Comparison of ENCODE assay signal across 8 cellular contexts in the genomic region with DNA sequence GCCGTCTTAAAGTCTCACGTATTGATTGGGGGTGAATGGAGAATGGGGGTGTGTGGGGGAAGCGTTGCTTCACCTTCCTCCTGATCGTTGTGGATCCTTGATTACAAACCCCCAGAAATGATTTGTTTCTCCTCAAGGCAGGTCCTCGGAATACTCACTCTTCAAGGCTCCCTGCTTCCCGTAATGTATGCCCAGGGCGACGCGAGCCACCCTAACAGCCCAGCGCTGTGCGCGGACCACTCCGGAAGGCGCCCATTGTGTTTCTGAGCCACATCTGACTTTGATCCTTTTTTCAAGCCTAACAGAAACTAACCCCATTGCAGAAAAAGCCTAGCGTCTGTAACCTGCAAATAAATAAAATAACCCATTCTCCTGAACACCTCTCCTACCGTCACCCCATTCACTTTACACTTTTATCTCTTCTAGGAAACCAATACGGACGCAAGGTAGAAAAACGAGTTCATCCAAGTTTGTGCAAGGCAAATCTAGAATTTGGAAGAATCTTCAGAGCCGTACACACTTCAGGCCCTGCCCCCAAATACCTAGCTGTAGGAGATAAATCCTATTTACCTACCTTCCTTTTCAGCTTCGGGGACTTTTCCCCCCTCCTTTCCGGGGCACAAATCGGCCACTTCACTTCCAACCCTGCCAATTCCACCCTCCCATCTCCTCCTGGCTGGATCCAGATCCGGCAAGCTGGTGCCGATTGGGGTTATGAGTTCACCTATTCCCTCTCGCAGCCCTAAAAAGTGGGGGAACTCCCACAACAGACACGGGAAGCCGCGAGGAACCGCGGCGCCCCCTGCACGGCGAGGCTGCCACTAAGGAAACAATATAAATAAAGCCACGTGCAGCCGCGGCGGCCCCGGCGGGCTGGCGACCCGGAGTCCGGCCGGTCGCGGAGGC. TPM values are rescaled to one million over a fixed set of nuclear protein-coding genes. Genes with fewer than 3 reads are reported as not detected.
DNase-seq lines count a peak whose midpoint lies in the region; ATAC-seq and TF ChIP-seq lines count a peak whose summit lies in the region.

No MANE protein-coding gene starts in this region.

- peaks cover 33% of the 10 kb centered on the region for H3K27me3 Mint-ChIP-seq in activated CD4-positive, alpha-beta T cell treated with anti-CD3 and anti-CD28 coated beads for 36 hours
- H3K27me3 Mint-ChIP-seq in neural progenitor cell (ENCODE audit: insufficient read depth, low read depth): peaks cover 2% of the 10 kb centered on the region

- H3K27me3 ChIP-seq in esophagus (ENCODE audit: control insufficient read depth in 1 of 2, insufficient read depth in 2 of 2, low read length in 2 of 2) (peaks cover 0 to 17% of the 10 kb centered on the region in 2 donors), neural progenitor cell (peaks cover 19% of the 10 kb centered on the region)

- peaks cover 52% of the 10 kb centered on the region for H4K20me1 ChIP-seq in neural progenitor cell (ENCODE audit: low read depth)

- H3K4me2 ChIP-seq in neural progenitor cell: peak overlapping the region; percentile 86

- no peaks in the 10 kb centered on the region for H3K36me3 Mint-ChIP-seq in activated CD4-positive, alpha-beta T cell treated with anti-CD3 and anti-CD28 coated beads for 36 hours (ENCODE audit: low read depth)
- H3K36me3 Mint-ChIP-seq in neural progenitor cell: peaks cover 6% of the 10 kb centered on the region

- peak overlapping the region; percentile 54 to 68 for H3K4me3 ChIP-seq in esophagus (ENCODE audit: low read depth in 1 of 2, low read length in 2 of 2)
- H3K4me3 ChIP-seq in neural progenitor cell: peak overlapping the region; percentile 93

- no peaks in the 10 kb centered on the region for H3K4me1 Mint-ChIP-seq in activated CD4-positive, alpha-beta T cell treated with anti-CD3 and anti-CD28 coated beads for 36 hours
- H3K4me1 Mint-ChIP-seq in neural progenitor cell: peaks cover 47% of the 10 kb centered on the region

- POLR2A ChIA-PET in activated CD4-positive, alpha-beta T cell treated with anti-CD3 and anti-CD28 coated beads for 36 hours (lab: Charles Lee): no interaction called here
- POLR2A ChIA-PET in RWPE1 (lab: Yijun Ruan, JAX; ENCODE audit: low non-redundant PET): no interaction called here

- H3K4me1 ChIP-seq in esophagus (ENCODE audit: control insufficient read depth in 2 of 2, insufficient read depth in 2 of 2, low read length in 1 of 2): no peaks in the 10 kb centered on the region
- H3K4me1 ChIP-seq in neural progenitor cell: peaks cover 46% of the 10 kb centered on the region

- TF ChIP-seq CTCF in RWPE1 (conservative IDR thresholded peaks at IDR 0.05; ENCODE audit: low read depth) (no peak), neural progenitor cell (IDR thresholded peaks at IDR 0.05) (no peak)

- H3K27ac Mint-ChIP-seq in activated CD4-positive, alpha-beta T cell treated with anti-CD3 and anti-CD28 coated beads for 36 hours: no peak overlapping the region
- no peak overlapping the region for H3K27ac Mint-ChIP-seq in neural progenitor cell

- DNase-seq in activated CD4-positive, alpha-beta T cell treated with anti-CD3 and anti-CD28 coated beads for 36 hours: peak; percentile 23
- no peak for DNase-seq in activated CD4-positive, alpha-beta T cell treated with anti-CD3 and anti-CD28 coated beads for 48 hours
- peak; percentile 18 for DNase-seq in RWPE1 (ENCODE audit: low spot score)
- peak; percentile 70 for DNase-seq in neural progenitor cell (ENCODE audit: low spot score)
- no peak for DNase-seq in NCI-H446 treated with DMSO at 0.1 percent for 48 hours (lab: John Stamatoyannopoulos, UW)

- H3K79me2 ChIP-seq in neural progenitor cell (ENCODE audit: low read depth): peaks cover 60% of the 10 kb centered on the region

- H3F3A ChIP-seq in neural progenitor cell (ENCODE audit: low read depth): peaks cover 67% of the 10 kb centered on the region

- intact Hi-C loops in activated CD4-positive, alpha-beta T cell treated with anti-CD3 and anti-CD28 coated beads for 36 hours (cut with DNase I, micrococcal nuclease): no loop called here

- CTCF ChIA-PET in activated CD4-positive, alpha-beta T cell treated with anti-CD3 and anti-CD28 coated beads for 36 hours (lab: Charles Lee): interaction anchor here (0.9 to 1.0 kb wide), 2 partner anchors 102 to 104 kb away, joined by 3 read pairs; no protein-coding TSS in a partner anchor
- CTCF ChIA-PET in RWPE1 (lab: Yijun Ruan, JAX): no interaction called here

- H3K36me3 ChIP-seq in esophagus (ENCODE audit: control insufficient read depth in 2 of 2, insufficient read depth in 2 of 2, low read length in 1 of 2) (no peaks in the 10 kb centered on the region), neural progenitor cell (peaks cover 3% of the 10 kb centered on the region)

- H3K9me3 Mint-ChIP-seq in activated CD4-positive, alpha-beta T cell treated with anti-CD3 and anti-CD28 coated beads for 36 hours (ENCODE audit: low read depth): no peaks in the 10 kb centered on the region
- H3K9me3 Mint-ChIP-seq in neural progenitor cell: no peaks in the 10 kb centered on the region

- H3K9ac ChIP-seq in neural progenitor cell: peak overlapping the region; percentile 95

- H3K9me3 ChIP-seq in esophagus (ENCODE audit: control insufficient read depth in 2 of 2, insufficient read depth in 1 of 2, low read depth in 1 of 2, low read length in 1 of 2): no peaks in the 10 kb centered on the region
- no peaks in the 10 kb centered on the region for H3K9me3 ChIP-seq in neural progenitor cell (ENCODE audit: low read depth)

- H3K4me3 Mint-ChIP-seq in activated CD4-positive, alpha-beta T cell treated with anti-CD3 and anti-CD28 coated beads for 36 hours: no peak overlapping the region
- no peak overlapping the region for H3K4me3 Mint-ChIP-seq in neural progenitor cell

- H3K27ac ChIP-seq in RWPE1 (no peak overlapping the region), esophagus (ENCODE audit: low read depth in 2 of 2, low read length in 1 of 2) (no peak overlapping the region), neural progenitor cell (peak overlapping the region; percentile 96)

- 6 to 8% methylated on average over 46 of the region's 46 CpGs for WGBS in esophagus, 2 donors

- ATAC-seq in activated CD4-positive, alpha-beta T cell treated with anti-CD3 and anti-CD28 coated beads for 36 hours: peak; percentile 16
- ATAC-seq in HG03139 (IDR thresholded peaks at IDR 0.05; ENCODE audit: unreplicated experiment) (no peak), GM18519 (IDR thresholded peaks at IDR 0.05; ENCODE audit: low FRiP score, unreplicated experiment) (no peak)

- H2AFZ ChIP-seq in neural progenitor cell (replicated peaks): no peak overlapping the region

RNA-seq across cellular contexts. Expression of a gene that starts 1.1 kb away (rescaled TPM):
- not detected for total RNA-seq in activated CD4-positive, alpha-beta T cell treated with anti-CD3 and anti-CD28 coated beads for 36 hours
- under 1 TPM; 0.02 to 0.10 TPM for polyA plus RNA-seq in esophagus
- 508 and 574 TPM in 2 replicates for total RNA-seq in neural progenitor cell (ENCODE audit: low replicate concordance)

Comparison
In these comparisons a context has a peak if more than half of its experiments do, and no peak if none do; other contexts are left out.
1. DNase-seq: peak in activated CD4-positive, alpha-beta T cell treated with anti-CD3 and anti-CD28 coated beads for 36 hours (single experiment), RWPE1 (single experiment) and neural progenitor cell (single experiment); none in activated CD4-positive, alpha-beta T cell treated with anti-CD3 and anti-CD28 coated beads for 48 hours (single experiment) and NCI-H446 treated with DMSO at 0.1 percent for 48 hours (single experiment).
2. RNA of a gene that starts 1.1 kb away (total RNA-seq): 508 to 574 TPM in neural progenitor cell; not detected in activated CD4-positive, alpha-beta T cell treated with anti-CD3 and anti-CD28 coated beads for 36 hours; every median in the first group is over 100 times any median in the second.